1 cellular context compared by ENCODE assay signal in genomic region chr4:111475001-111475400, GRCh38.
TF ChIP-seq lines count a peak whose summit lies in the region.

No MANE protein-coding gene starts in this region.

TF ChIP-seq in IMR-90, 13 proteins besides CTCF, POLR2A, EP300 and RAD21 (continued from another document):
- no peak for TF ChIP-seq CEBPB (IDR thresholded peaks at IDR 0.05; ENCODE audit: low read depth, low read length)
- TF ChIP-seq RCOR1 (IDR thresholded peaks at IDR 0.05; ENCODE audit: insufficient replicate concordance, low read length): no peak
